12 cellular contexts compared by ENCODE assay signal in the genomic region with DNA sequence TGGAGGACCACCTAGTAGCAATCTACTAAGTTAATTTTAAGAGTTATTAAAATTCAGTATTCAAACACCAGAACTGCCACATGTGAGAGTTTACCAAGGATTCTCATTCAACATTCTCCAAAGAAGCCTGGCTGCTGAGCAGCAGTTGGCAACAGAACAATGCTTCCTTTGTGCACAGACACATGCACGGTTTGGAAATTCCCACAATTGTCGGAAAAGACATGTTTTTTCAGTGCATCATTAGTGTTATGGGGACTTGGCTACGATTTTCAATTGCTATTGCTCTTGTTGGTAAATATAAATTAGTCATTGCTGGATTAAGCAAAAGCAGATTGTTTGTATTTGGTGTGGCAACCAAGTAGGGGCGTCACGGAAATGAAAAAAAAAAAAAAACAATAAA. TPM values are rescaled to one million over a fixed set of nuclear protein-coding genes. Genes with fewer than 3 reads are reported as not detected.
DNase-seq lines count a peak whose midpoint lies in the region; ATAC-seq and TF ChIP-seq lines count a peak whose summit lies in the region.
"Had no signal": no experiment of that assay in that cellular context is flagged by ENCODE, and none has a peak within 500 bp of the region (broad histone marks: within the 10 kb centered on the region; RNA-seq: fewer than 3 reads in every experiment).

No MANE protein-coding gene starts in this region.

- no peaks in the 10 kb centered on the region for H3K9me3 ChIP-seq in prostate gland

- in situ Hi-C loops in astrocyte of the spinal cord (cut with HindIII; ENCODE audit: low sequenced_read_pairs) = no loop called here

- H3K27ac ChIP-seq in prostate gland = no peak overlapping the region

- no peaks in the 10 kb centered on the region for H3K36me3 ChIP-seq in prostate gland

- H3K4me3 ChIP-seq in astrocyte of the spinal cord (ENCODE audit: low read depth, low read length) (no peak overlapping the region), prostate gland (no peak overlapping the region)

- intact Hi-C loops in prostate gland (cut with DNase I) = no loop called here

- DNase-seq in GM04504 (ENCODE audit: low read depth) (peak; percentile 56), astrocyte of the spinal cord (ENCODE audit: low read depth, low spot score) (peak; percentile 91), glomerular endothelial cell (ENCODE audit: extremely low read depth, low read depth, low spot score) (peak; percentile 34), prostate gland (ENCODE audit: low spot score) (peak; percentile 40), NCI-H510A (lab: John Stamatoyannopoulos, UW) (no peak), OCI-M1 (lab: John Stamatoyannopoulos, UW) (no peak), HPDE6-E6E7 (ENCODE audit: extremely low spot score) (no peak)
- DNase-seq: activated CD8-positive, alpha-beta memory T cell treated with anti-CD3 and anti-CD28 coated beads, Interleukin-2, amount 10 ng/mL, durations not matched to agents 7 days and 5 days; CD8-positive, alpha-beta T cell; KBM-7; NCI-H510A treated with DMSO at 0.1 percent for 48 hours had no signal

- no peak for ATAC-seq in HG02884 (IDR thresholded peaks at IDR 0.05; ENCODE audit: unreplicated experiment)
- ATAC-seq: activated CD8-positive, alpha-beta memory T cell treated with anti-CD3 and anti-CD28 coated beads, Interleukin-2, amount 10 ng/mL, durations not matched to agents 7 days and 5 days; CD8-positive, alpha-beta T cell had no signal

- WGBS in prostate gland = 27% methylated on average over 5 of the region's 5 CpGs

- no peaks in the 10 kb centered on the region for H3K4me1 ChIP-seq in prostate gland (replicated peaks)

- TF ChIP-seq POLR2A in prostate gland (IDR thresholded peaks at IDR 0.05) = no peak

- no peak for TF ChIP-seq CTCF in astrocyte of the spinal cord (IDR thresholded peaks at IDR 0.05; ENCODE audit: low read depth, low read length)
- TF ChIP-seq CTCF in prostate gland (IDR thresholded peaks at IDR 0.05) = no peak

- no peaks in the 10 kb centered on the region for H3K27me3 ChIP-seq in prostate gland (replicated peaks; ENCODE audit: insufficient read depth)

RNA-seq across cellular contexts. Expression of a gene that starts 22.2 kb away (rescaled TPM):
- 1.0 and 1.2 TPM in 2 replicates for total RNA-seq in glomerular endothelial cell
- total RNA-seq in prostate gland = 10 to 100 TPM; 17.7 to 18.8 TPM

Comparison
In these comparisons a context has a peak if more than half of its experiments do, and no peak if none do; other contexts are left out.
1. DNase-seq: peak in GM04504 (single experiment), astrocyte of the spinal cord (single experiment), glomerular endothelial cell (single experiment) and prostate gland (single experiment); none in NCI-H510A (single experiment), OCI-M1 (single experiment) and HPDE6-E6E7 (single experiment).